ENCODE assay signal across 9 cellular contexts in the genomic region with DNA sequence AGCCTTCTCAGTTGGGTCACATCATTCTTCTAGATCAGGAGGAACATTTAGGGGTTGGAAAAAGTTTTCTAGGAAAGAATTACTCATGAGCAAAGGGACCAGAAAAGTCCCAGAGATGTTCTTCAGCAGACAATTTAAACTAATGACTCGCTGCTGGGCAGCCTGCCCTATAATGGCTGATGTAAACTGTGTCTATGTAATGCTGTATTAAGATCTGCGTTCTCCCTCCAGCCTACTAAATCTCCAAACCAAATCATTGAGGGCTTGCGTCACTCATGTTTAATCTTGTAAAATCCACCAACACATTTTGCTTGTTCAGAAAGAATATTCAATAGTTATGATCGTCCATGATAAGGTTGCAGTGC.
DNase-seq lines count a peak whose midpoint lies in the region; ATAC-seq and TF ChIP-seq lines count a peak whose summit lies in the region.
"Had no signal": no experiment of that assay in that cellular context is flagged by ENCODE, and none has a peak within 500 bp of the region (broad histone marks: within the 10 kb centered on the region; RNA-seq: fewer than 3 reads in every experiment).

No MANE protein-coding gene starts in this region.

- H3K4me1 Mint-ChIP-seq in activated naive CD8-positive, alpha-beta T cell (ENCODE audit: low read depth): peaks cover 85% of the 10 kb centered on the region
- H3K4me1 Mint-ChIP-seq in progenitor cell of endocrine pancreas (ENCODE audit: low read depth): no peaks in the 10 kb centered on the region

- no peak for ATAC-seq in HG03342 (IDR thresholded peaks at IDR 0.05; ENCODE audit: unreplicated experiment)

- H3K9me3 Mint-ChIP-seq in activated naive CD8-positive, alpha-beta T cell (ENCODE audit: low read depth): peaks cover 14% of the 10 kb centered on the region
- H3K9me3 Mint-ChIP-seq in progenitor cell of endocrine pancreas (ENCODE audit: low read depth): no peaks in the 10 kb centered on the region

- DNase-seq in A172 (ENCODE audit: low spot score) (peak; percentile 29), H4 (ENCODE audit: low spot score) (peak; percentile 6), iris pigment epithelial cell (ENCODE audit: low read depth) (peak; percentile 95), coronary artery (ENCODE audit: low spot score) (no peak), medulla oblongata (ENCODE audit: extremely low spot score) (no peak), progenitor cell of endocrine pancreas (ENCODE audit: low spot score, unreplicated experiment) (no peak)

- H3K4me3 ChIP-seq in coronary artery: no peak overlapping the region
- H3K4me3 ChIP-seq: skin epidermis had no signal

- H3K4me3 Mint-ChIP-seq in activated naive CD8-positive, alpha-beta T cell: peak overlapping the region; percentile 73
- no peak overlapping the region for H3K4me3 Mint-ChIP-seq in progenitor cell of endocrine pancreas (ENCODE audit: low read depth)

- peak overlapping the region in 1 of 2 donors; percentile 58 for H3K27ac ChIP-seq in coronary artery

- TF ChIP-seq CTCF in coronary artery (IDR thresholded peaks at IDR 0.05): no peak
- TF ChIP-seq CTCF in progenitor cell of endocrine pancreas (IDR thresholded peaks at IDR 0.05; ENCODE audit: unreplicated experiment): no peak

- no peaks in the 10 kb centered on the region for H3K27me3 Mint-ChIP-seq in activated naive CD8-positive, alpha-beta T cell
- H3K27me3 Mint-ChIP-seq in progenitor cell of endocrine pancreas: no peaks in the 10 kb centered on the region

- peaks cover 36% of the 10 kb centered on the region for H3K36me3 Mint-ChIP-seq in activated naive CD8-positive, alpha-beta T cell
- no peaks in the 10 kb centered on the region for H3K36me3 Mint-ChIP-seq in progenitor cell of endocrine pancreas (ENCODE audit: insufficient read depth)

- H3K27ac Mint-ChIP-seq in activated naive CD8-positive, alpha-beta T cell: peak overlapping the region; percentile 98
- H3K27ac Mint-ChIP-seq in progenitor cell of endocrine pancreas: no peak overlapping the region

Comparison
In these comparisons a context has a peak if more than half of its experiments do, and no peak if none do; other contexts are left out.
1. DNase-seq: peak in A172 (single experiment), H4 (single experiment) and iris pigment epithelial cell (single experiment); none in coronary artery (single experiment), medulla oblongata (single experiment) and progenitor cell of endocrine pancreas (single experiment).